Comparison of ENCODE assay signal across 8 cellular contexts in genomic region chr6:78910611-78911134, GRCh38. TPM values are rescaled to one million over a fixed set of nuclear protein-coding genes. Genes with fewer than 3 reads are reported as not detected.
DNase-seq lines count a peak whose midpoint lies in the region; TF ChIP-seq lines count a peak whose summit lies in the region.

No MANE protein-coding gene starts in this region.

- no peaks in the 10 kb centered on the region for H3K9me3 ChIP-seq in HUES6 (ENCODE audit: control insufficient read depth, insufficient read depth, low read depth, low read length)
- H3K9me3 ChIP-seq in tibial artery, result peaks cover 0 to 6% (median 6%) of the 10 kb centered on the region in 3 donors

- peaks cover 27% of the 10 kb centered on the region for H3K4me1 Mint-ChIP-seq in dendritic cell treated with granulocyte-macrophage colony-stimulating factor and Interleukin-4, amounts not matched to agents 40 ng/mL and 50 ng/mL, for 4 days (ENCODE audit: low read depth)

- H3K36me3 ChIP-seq in HUES6 (ENCODE audit: control insufficient read depth, insufficient read depth, low read length), result no peaks in the 10 kb centered on the region
- H3K36me3 ChIP-seq in tibial artery, result no peaks in the 10 kb centered on the region

- peaks cover 6% of the 10 kb centered on the region; the same call in 1 of the 2 replicates for H3K4me1 ChIP-seq in HUES6 (ENCODE audit: control insufficient read depth, insufficient read depth, low read length)
- no peaks in the 10 kb centered on the region for H3K4me1 ChIP-seq in tibial artery

- no peaks in the 10 kb centered on the region for H3K9me3 Mint-ChIP-seq in dendritic cell treated with granulocyte-macrophage colony-stimulating factor and Interleukin-4, amounts not matched to agents 40 ng/mL and 50 ng/mL, for 4 days

- peaks cover 4% of the 10 kb centered on the region for H3K36me3 Mint-ChIP-seq in dendritic cell treated with granulocyte-macrophage colony-stimulating factor and Interleukin-4, amounts not matched to agents 40 ng/mL and 50 ng/mL, for 4 days (ENCODE audit: low read depth)

- intact Hi-C loops in dendritic cell treated with granulocyte-macrophage colony-stimulating factor and Interleukin-4, amounts not matched to agents 40 ng/mL and 50 ng/mL, for 4 days (cut with micrococcal nuclease), result no loop called here
- intact Hi-C loops in tibial artery (cut with DNase I; ENCODE audit: low total_unique reads), result no loop called here

- peaks cover 21% of the 10 kb centered on the region for H3K27me3 Mint-ChIP-seq in dendritic cell treated with granulocyte-macrophage colony-stimulating factor and Interleukin-4, amounts not matched to agents 40 ng/mL and 50 ng/mL, for 4 days

- DNase-seq in AG08396 (ENCODE audit: low spot score) (peak; percentile 23), GM19240 (ENCODE audit: insufficient read length, low spot score) (peak; percentile 8), lung microvascular endothelial cell (ENCODE audit: low read depth in 2 of 2) (peak; percentile 10 to 13), tibial artery (peak in 1 of 2 donors; percentile 21), EL (no peak)
- DNase-seq in activated effector memory CD4-positive, alpha-beta T cell treated with anti-CD3 and anti-CD28 coated beads, Interleukin-2, amount 50 U/mL, for 16 hours, result no peak

- TF ChIP-seq CTCF in tibial artery (IDR thresholded peaks at IDR 0.05), result no peak

- H3K4me3 ChIP-seq in HUES6 (ENCODE audit: low read depth, low read length) (peak overlapping the region; percentile 69), tibial artery (peak overlapping the region; percentile 32 to 52)

- H3K27ac ChIP-seq in HUES6 (ENCODE audit: low read depth, low read length) (no peak overlapping the region), tibial artery (no peak overlapping the region)

- peak overlapping the region; percentile 63 for H3K27ac Mint-ChIP-seq in dendritic cell treated with granulocyte-macrophage colony-stimulating factor and Interleukin-4, amounts not matched to agents 40 ng/mL and 50 ng/mL, for 4 days

- H3K9ac ChIP-seq in HUES6 (ENCODE audit: low read length), result peak overlapping the region; percentile 41

- H3K27me3 ChIP-seq in HUES6 (ENCODE audit: control insufficient read depth, insufficient read depth, low read length) (peaks cover 26% of the 10 kb centered on the region), tibial artery (no peaks in the 10 kb centered on the region)

- peak overlapping the region; percentile 80 for H3K4me3 Mint-ChIP-seq in dendritic cell treated with granulocyte-macrophage colony-stimulating factor and Interleukin-4, amounts not matched to agents 40 ng/mL and 50 ng/mL, for 4 days

RNA-seq across cellular contexts. Expression of gene IRAK1BP1, which starts 43.3 kb away (rescaled TPM):
- 1.5 and 2.2 TPM in 2 replicates for total RNA-seq in lung microvascular endothelial cell

Comparison
In these comparisons a context has a peak if more than half of its experiments do, and no peak if none do; other contexts are left out.
1. DNase-seq: peak in AG08396 (single experiment), GM19240 (single experiment) and lung microvascular endothelial cell (2 of 2); none in activated effector memory CD4-positive, alpha-beta T cell treated with anti-CD3 and anti-CD28 coated beads, Interleukin-2, amount 50 U/mL, for 16 hours (single experiment) and EL (single experiment).